1 cellular context compared by ENCODE assay signal in the genomic region with DNA sequence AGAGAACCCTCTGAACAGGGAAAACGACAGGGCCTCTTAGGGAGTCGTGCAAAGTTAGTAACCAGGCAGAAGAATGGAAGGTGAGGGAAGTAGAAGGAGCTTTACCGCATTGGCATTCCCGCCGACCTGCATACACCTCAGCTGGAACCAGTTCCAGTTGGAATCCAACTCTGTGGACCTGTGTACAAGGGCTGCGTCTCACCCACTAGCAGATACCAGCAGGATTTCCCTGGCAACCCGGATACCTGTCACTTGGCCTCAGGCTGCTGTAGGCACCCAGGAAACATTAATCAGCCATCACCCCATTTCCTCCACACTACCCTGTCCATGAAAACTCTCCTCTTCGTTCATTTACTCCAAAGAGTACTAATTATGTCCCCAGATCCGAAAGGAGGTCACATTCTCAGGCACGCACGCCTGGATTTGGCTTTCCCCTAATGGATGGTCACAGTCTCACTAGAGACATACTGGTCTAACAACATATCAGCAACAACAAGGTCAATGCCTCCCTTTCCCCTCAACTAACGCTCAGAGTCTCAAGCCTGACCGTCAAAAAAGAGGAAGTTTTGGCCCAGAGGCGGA.
A peak's percentile ranks its signal among the peaks of the same experiment; 100 is the strongest.
TF ChIP-seq lines count a peak whose summit lies in the region.

No MANE protein-coding gene starts in this region.

TF ChIP-seq in HepG2, 621 proteins besides CTCF, POLR2A, EP300 and RAD21:
- TF ChIP-seq, protein P1, sequence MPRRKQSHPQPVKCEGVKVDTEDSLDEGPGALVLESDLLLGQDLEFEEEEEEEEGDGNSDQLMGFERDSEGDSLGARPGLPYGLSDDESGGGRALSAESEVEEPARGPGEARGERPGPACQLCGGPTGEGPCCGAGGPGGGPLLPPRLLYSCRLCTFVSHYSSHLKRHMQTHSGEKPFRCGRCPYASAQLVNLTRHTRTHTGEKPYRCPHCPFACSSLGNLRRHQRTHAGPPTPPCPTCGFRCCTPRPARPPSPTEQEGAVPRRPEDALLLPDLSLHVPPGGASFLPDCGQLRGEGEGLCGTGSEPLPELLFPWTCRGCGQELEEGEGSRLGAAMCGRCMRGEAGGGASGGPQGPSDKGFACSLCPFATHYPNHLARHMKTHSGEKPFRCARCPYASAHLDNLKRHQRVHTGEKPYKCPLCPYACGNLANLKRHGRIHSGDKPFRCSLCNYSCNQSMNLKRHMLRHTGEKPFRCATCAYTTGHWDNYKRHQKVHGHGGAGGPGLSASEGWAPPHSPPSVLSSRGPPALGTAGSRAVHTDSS (CRISPR knock-in tag; conservative IDR thresholded peaks at IDR 0.05) = 0 out of 2 replicates have a peak, but pooled peaks have one; percentile 31
- TF ChIP-seq ZFP36 (IDR thresholded peaks at IDR 0.05; ENCODE audit: borderline replicate concordance, low read depth, low read length, partially characterized antibody) (no peak), ZNF615 (CRISPR knock-in tag; IDR thresholded peaks at IDR 0.05; ENCODE audit: borderline replicate concordance) (no peak), ZNF337 (CRISPR knock-in tag; IDR thresholded peaks at IDR 0.05; ENCODE audit: borderline replicate concordance, low read depth) (0 out of 2 replicates have a peak, but pooled peaks have one; percentile 0), TEAD2 (CRISPR knock-in tag; IDR thresholded peaks at IDR 0.05) (0 out of 2 replicates have a peak, but pooled peaks have one; percentile 24), WIZ (CRISPR knock-in tag; IDR thresholded peaks at IDR 0.05) (0 out of 2 replicates have a peak, but pooled peaks have one; percentile 1), ZNF75D (CRISPR knock-in tag; IDR thresholded peaks at IDR 0.05; ENCODE audit: borderline replicate concordance) (no peak)
- TF ChIP-seq, protein P2, sequence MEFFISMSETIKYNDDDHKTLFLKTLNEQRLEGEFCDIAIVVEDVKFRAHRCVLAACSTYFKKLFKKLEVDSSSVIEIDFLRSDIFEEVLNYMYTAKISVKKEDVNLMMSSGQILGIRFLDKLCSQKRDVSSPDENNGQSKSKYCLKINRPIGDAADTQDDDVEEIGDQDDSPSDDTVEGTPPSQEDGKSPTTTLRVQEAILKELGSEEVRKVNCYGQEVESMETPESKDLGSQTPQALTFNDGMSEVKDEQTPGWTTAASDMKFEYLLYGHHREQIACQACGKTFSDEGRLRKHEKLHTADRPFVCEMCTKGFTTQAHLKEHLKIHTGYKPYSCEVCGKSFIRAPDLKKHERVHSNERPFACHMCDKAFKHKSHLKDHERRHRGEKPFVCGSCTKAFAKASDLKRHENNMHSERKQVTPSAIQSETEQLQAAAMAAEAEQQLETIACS (CRISPR knock-in tag; IDR thresholded peaks at IDR 0.05) = 0 out of 2 replicates have a peak, but pooled peaks have one; percentile 7
- TF ChIP-seq, protein P3, sequence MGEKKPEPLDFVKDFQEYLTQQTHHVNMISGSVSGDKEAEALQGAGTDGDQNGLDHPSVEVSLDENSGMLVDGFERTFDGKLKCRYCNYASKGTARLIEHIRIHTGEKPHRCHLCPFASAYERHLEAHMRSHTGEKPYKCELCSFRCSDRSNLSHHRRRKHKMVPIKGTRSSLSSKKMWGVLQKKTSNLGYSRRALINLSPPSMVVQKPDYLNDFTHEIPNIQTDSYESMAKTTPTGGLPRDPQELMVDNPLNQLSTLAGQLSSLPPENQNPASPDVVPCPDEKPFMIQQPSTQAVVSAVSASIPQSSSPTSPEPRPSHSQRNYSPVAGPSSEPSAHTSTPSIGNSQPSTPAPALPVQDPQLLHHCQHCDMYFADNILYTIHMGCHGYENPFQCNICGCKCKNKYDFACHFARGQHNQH (CRISPR knock-in tag; IDR thresholded peaks at IDR 0.05) = no peak
